10 cellular contexts compared by ENCODE assay signal in genomic region chr12:68405292-68405900, GRCh38.
DNase-seq lines count a peak whose midpoint lies in the region; ATAC-seq and TF ChIP-seq lines count a peak whose summit lies in the region.
"Had no signal": no experiment of that assay in that cellular context is flagged by ENCODE, and none has a peak within 500 bp of the region (broad histone marks: within the 10 kb centered on the region; RNA-seq: fewer than 3 reads in every experiment).

No MANE protein-coding gene starts in this region.

- H3K27ac Mint-ChIP-seq in progenitor cell of endocrine pancreas, result no peak overlapping the region
- no peak overlapping the region for H3K27ac Mint-ChIP-seq in activated CD8-positive, alpha-beta T cell treated with anti-CD3 and anti-CD28 coated beads for 36 hours

- intact Hi-C loops in PC-9 (cut with micrococcal nuclease; ENCODE audit: unreplicated experiment), result no loop called here
- intact Hi-C loops in activated CD8-positive, alpha-beta T cell treated with anti-CD3 and anti-CD28 coated beads for 36 hours (cut with micrococcal nuclease), result no loop called here

- H3K27ac ChIP-seq in AG04450 (ENCODE audit: low read depth, low read length) (peak overlapping the region; percentile 57), PC-9 (no peak overlapping the region)

- TF ChIP-seq CTCF in AG04450 (IDR thresholded peaks at IDR 0.05; ENCODE audit: low read depth, low read length), result no peak
- no peak for TF ChIP-seq CTCF in PC-9 (conservative IDR thresholded peaks at IDR 0.05)
- TF ChIP-seq CTCF in fibroblast of villous mesenchyme (IDR thresholded peaks at IDR 0.05; ENCODE audit: insufficient read depth, low read depth, low read length), result no peak
- TF ChIP-seq CTCF in omental fat pad (IDR thresholded peaks at IDR 0.05), result no peak
- TF ChIP-seq CTCF in progenitor cell of endocrine pancreas (IDR thresholded peaks at IDR 0.05; ENCODE audit: unreplicated experiment), result no peak
- no peak for TF ChIP-seq CTCF in activated CD8-positive, alpha-beta T cell treated with anti-CD3 and anti-CD28 coated beads for 36 hours (IDR thresholded peaks at IDR 0.05)

- H3K9me3 Mint-ChIP-seq in progenitor cell of endocrine pancreas (ENCODE audit: low read depth), result no peaks in the 10 kb centered on the region
- H3K9me3 Mint-ChIP-seq in activated CD8-positive, alpha-beta T cell treated with anti-CD3 and anti-CD28 coated beads for 36 hours, result peaks cover 2% of the 10 kb centered on the region

- H3K36me3 Mint-ChIP-seq in progenitor cell of endocrine pancreas (ENCODE audit: insufficient read depth), result no peaks in the 10 kb centered on the region
- no peaks in the 10 kb centered on the region for H3K36me3 Mint-ChIP-seq in activated CD8-positive, alpha-beta T cell treated with anti-CD3 and anti-CD28 coated beads for 36 hours (ENCODE audit: low read depth)

- CTCF ChIA-PET in AG04450 (lab: Charles Lee), result interaction anchor here (0.9 kb wide), 1 partner anchor 14 kb away, joined by 3 read pairs; no protein-coding TSS in a partner anchor
- CTCF ChIA-PET in PC-9 (lab: Charles Lee), result no interaction called here
- CTCF ChIA-PET in activated CD8-positive, alpha-beta T cell treated with anti-CD3 and anti-CD28 coated beads for 36 hours (lab: Charles Lee), result interaction anchor here (1.3 kb wide), 1 partner anchor 20 kb away, joined by 3 read pairs; no protein-coding TSS in a partner anchor

- DNase-seq in AG04450 (ENCODE audit: low read depth, low spot score), result no peak
- DNase-seq in PC-9, result no peak
- peak; percentile 26 for DNase-seq in fibroblast of villous mesenchyme (ENCODE audit: low read depth)
- no peak for DNase-seq in omental fat pad (ENCODE audit: low spot score)
- DNase-seq in stimulated activated CD4-positive, alpha-beta T cell treated with anti-CD3 and anti-CD28 coated beads, Interleukin-12 subunit alpha, Interleukin-12 subunit beta, amount 100 ng/mL, for 4 hours, result no peak
- DNase-seq in progenitor cell of endocrine pancreas (ENCODE audit: low spot score, unreplicated experiment), result no peak
- DNase-seq in stimulated activated naive CD4-positive, alpha-beta T cell treated with Interleukin-2 at 50 U/mL for 16 hours (lab: John Stamatoyannopoulos, UW), result no peak
- DNase-seq in activated CD8-positive, alpha-beta T cell treated with anti-CD3 and anti-CD28 coated beads for 36 hours, result no peak
- DNase-seq: effector memory CD4-positive, alpha-beta T cell; stimulated activated CD4-positive, alpha-beta T cell treated with anti-CD3 and anti-CD28 coated beads, Interleukin-4, amount 100 ng/mL, for 4 hours had no signal

- H3K4me1 Mint-ChIP-seq in progenitor cell of endocrine pancreas (ENCODE audit: low read depth), result peaks cover 3% of the 10 kb centered on the region
- peaks cover 23% of the 10 kb centered on the region for H3K4me1 Mint-ChIP-seq in activated CD8-positive, alpha-beta T cell treated with anti-CD3 and anti-CD28 coated beads for 36 hours (ENCODE audit: low read depth)

- peaks cover 12% of the 10 kb centered on the region for H3K27me3 Mint-ChIP-seq in progenitor cell of endocrine pancreas
- no peaks in the 10 kb centered on the region for H3K27me3 Mint-ChIP-seq in activated CD8-positive, alpha-beta T cell treated with anti-CD3 and anti-CD28 coated beads for 36 hours

- H4K20me1 ChIP-seq in PC-9 (ENCODE audit: insufficient read depth), result no peaks in the 10 kb centered on the region

- POLR2A ChIA-PET in AG04450 (lab: Yijun Ruan, JAX), result interaction anchor here (2.3 kb wide), 1 partner anchor 40 kb away, joined by 6 read pairs; no protein-coding TSS in a partner anchor
- POLR2A ChIA-PET in PC-9 (lab: Charles Lee; ENCODE audit: unreplicated experiment), result no interaction called here
- POLR2A ChIA-PET in activated CD8-positive, alpha-beta T cell treated with anti-CD3 and anti-CD28 coated beads for 36 hours (lab: Charles Lee), result interaction anchor here (0.6 kb wide), 1 partner anchor 10 kb away, joined by 3 read pairs; no protein-coding TSS in a partner anchor

- H3K9me3 ChIP-seq in AG04450 (ENCODE audit: control insufficient read depth, insufficient read depth, low read length) (no peaks in the 10 kb centered on the region), PC-9 (ENCODE audit: insufficient read depth, low read depth) (no peaks in the 10 kb centered on the region)

- H2AFZ ChIP-seq in PC-9, result no peak overlapping the region

- H3K4me2 ChIP-seq in PC-9, result peak overlapping the region; percentile 30

- no TSS peak for BruUV-seq in PC-9 (replicated peaks; lab: Mats Ljungman, UMichigan)

- H3K36me3 ChIP-seq in PC-9 (ENCODE audit: low read depth), result no peaks in the 10 kb centered on the region

- H3K9me2 ChIP-seq in PC-9 (ENCODE audit: insufficient read depth), result no peaks in the 10 kb centered on the region

- peak; percentile 17 for ATAC-seq in omental fat pad (ENCODE audit: low FRiP score)
- ATAC-seq in activated CD8-positive, alpha-beta T cell treated with anti-CD3 and anti-CD28 coated beads for 36 hours, result no peak

- H3K4me3 ChIP-seq in AG04450 (ENCODE audit: low read depth, low read length), result no peak overlapping the region
- no peak overlapping the region for H3K4me3 ChIP-seq in PC-9
- no peak overlapping the region for H3K4me3 ChIP-seq in fibroblast of villous mesenchyme (ENCODE audit: low read depth, low read length)

- peaks cover 20% of the 10 kb centered on the region for H3K4me1 ChIP-seq in PC-9 (replicated peaks; ENCODE audit: insufficient read depth)

- H3K4me3 Mint-ChIP-seq in progenitor cell of endocrine pancreas (ENCODE audit: low read depth), result no peak overlapping the region
- H3K4me3 Mint-ChIP-seq in activated CD8-positive, alpha-beta T cell treated with anti-CD3 and anti-CD28 coated beads for 36 hours, result no peak overlapping the region

- no peaks in the 10 kb centered on the region for H3K79me2 ChIP-seq in PC-9 (ENCODE audit: low read depth)

- H3F3A ChIP-seq in PC-9 (ENCODE audit: insufficient read depth, low read depth), result no peaks in the 10 kb centered on the region

- H3K27me3 ChIP-seq in AG04450 (ENCODE audit: control insufficient read depth, insufficient read depth, low read length) (no peaks in the 10 kb centered on the region), PC-9 (ENCODE audit: insufficient read depth, low read depth) (no peaks in the 10 kb centered on the region)
